Comparison of ENCODE assay signal across 1 cellular context in genomic region chr2:74307720-74308119, GRCh38.
TF ChIP-seq lines count a peak whose summit lies in the region.

No MANE protein-coding gene starts in this region.

TF ChIP-seq in HepG2, 621 proteins besides CTCF, POLR2A, EP300 and RAD21 (continued from another document):
- TF ChIP-seq, protein P1, sequence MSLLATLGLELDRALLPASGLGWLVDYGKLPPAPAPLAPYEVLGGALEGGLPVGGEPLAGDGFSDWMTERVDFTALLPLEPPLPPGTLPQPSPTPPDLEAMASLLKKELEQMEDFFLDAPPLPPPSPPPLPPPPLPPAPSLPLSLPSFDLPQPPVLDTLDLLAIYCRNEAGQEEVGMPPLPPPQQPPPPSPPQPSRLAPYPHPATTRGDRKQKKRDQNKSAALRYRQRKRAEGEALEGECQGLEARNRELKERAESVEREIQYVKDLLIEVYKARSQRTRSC (CRISPR knock-in tag; IDR thresholded peaks at IDR 0.05; ENCODE audit: low read depth): no peak
- TF ChIP-seq, protein P2, sequence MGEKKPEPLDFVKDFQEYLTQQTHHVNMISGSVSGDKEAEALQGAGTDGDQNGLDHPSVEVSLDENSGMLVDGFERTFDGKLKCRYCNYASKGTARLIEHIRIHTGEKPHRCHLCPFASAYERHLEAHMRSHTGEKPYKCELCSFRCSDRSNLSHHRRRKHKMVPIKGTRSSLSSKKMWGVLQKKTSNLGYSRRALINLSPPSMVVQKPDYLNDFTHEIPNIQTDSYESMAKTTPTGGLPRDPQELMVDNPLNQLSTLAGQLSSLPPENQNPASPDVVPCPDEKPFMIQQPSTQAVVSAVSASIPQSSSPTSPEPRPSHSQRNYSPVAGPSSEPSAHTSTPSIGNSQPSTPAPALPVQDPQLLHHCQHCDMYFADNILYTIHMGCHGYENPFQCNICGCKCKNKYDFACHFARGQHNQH (CRISPR knock-in tag; IDR thresholded peaks at IDR 0.05): no peak
- peak; percentile 40; the same call in 1 of the 2 replicates for TF ChIP-seq ATF7 (IDR thresholded peaks at IDR 0.05)
- TF ChIP-seq ATF7 (CRISPR knock-in tag; IDR thresholded peaks at IDR 0.05): no peak
- TF ChIP-seq SCMH1 (CRISPR knock-in tag; IDR thresholded peaks at IDR 0.05; ENCODE audit: borderline replicate concordance): no peak
- TF ChIP-seq KDM6A (CRISPR knock-in tag; IDR thresholded peaks at IDR 0.05; ENCODE audit: low read depth): no peak
